Comparison of ENCODE assay signal across 36 cellular contexts in the genomic region with DNA sequence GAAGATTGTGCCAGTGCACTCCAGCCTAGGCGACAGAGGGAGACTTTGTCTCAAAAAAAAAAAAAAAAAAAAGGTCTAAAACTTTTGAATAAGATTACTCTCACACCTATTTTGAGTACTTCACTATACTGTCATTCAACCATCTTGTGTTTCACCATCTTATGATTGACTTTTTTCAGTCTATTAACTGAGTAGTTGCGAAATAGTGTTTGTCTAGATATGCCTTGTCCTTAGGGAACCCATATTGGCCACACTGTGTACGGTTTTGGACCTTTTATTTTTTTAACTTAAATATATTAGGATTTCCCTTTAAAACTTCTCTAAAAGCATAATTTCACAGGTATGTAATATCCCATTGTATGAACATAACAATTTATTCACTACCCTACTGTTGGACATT.
"Had no signal": no experiment of that assay in that cellular context is flagged by ENCODE, and none has a peak within 500 bp of the region (broad histone marks: within the 10 kb centered on the region; RNA-seq: fewer than 3 reads in every experiment).

No MANE protein-coding gene starts in this region.

- H3K36me3 ChIP-seq: adrenal gland, breast epithelium had no signal

- H3K4me1 ChIP-seq: adrenal gland, body of pancreas, breast epithelium had no signal

- H3K4me1 Mint-ChIP-seq: activated B cell treated with CpG ODN at 0.5 μM for 24 hours; activated CD4-positive, alpha-beta T cell treated with anti-CD3 and anti-CD28 coated beads, Interleukin-2, amount 10 ng/mL, durations not matched to agents 24 days and 14 days; activated naive CD8-positive, alpha-beta T cell treated with anti-CD3 and anti-CD28 coated beads for 36 hours had no signal

- FAIRE-seq: astrocyte, colon, TTC549 had no signal

- H3K9me3 Mint-ChIP-seq: activated B cell treated with CpG ODN at 0.5 μM for 24 hours had no signal

- ATAC-seq: activated CD8-positive, alpha-beta T cell treated with anti-CD3 and anti-CD28 coated beads for 36 hours; activated naive CD4-positive, alpha-beta T cell treated with anti-CD3 and anti-CD28 coated beads, Interleukin-2, amount 50 U/mL, for 72 hours; activated T-cell treated with anti-CD3 and anti-CD28 coated beads, Interleukin-2, amount 50 U/mL, for 4 hours; activated T-helper 17 cell treated with anti-CD3 and anti-CD28 coated beads, Interleukin-2, amount 50 U/mL, for 72 hours; body of pancreas had no signal

- H3K27me3 ChIP-seq: adrenal gland, body of pancreas, brain microvascular endothelial cell, breast epithelium had no signal

- H3K27ac ChIP-seq: adrenal gland, body of pancreas, brain microvascular endothelial cell, breast epithelium, VCaP had no signal

- H3K4me3 ChIP-seq: adrenal gland, body of pancreas, breast epithelium had no signal

- H3K9me3 ChIP-seq: adrenal gland, breast epithelium had no signal

- H3K27me3 Mint-ChIP-seq: activated B cell treated with CpG ODN at 0.5 μM for 24 hours; activated CD4-positive, alpha-beta memory T cell treated with anti-CD3 and anti-CD28 coated beads for 36 hours; activated CD4-positive, alpha-beta T cell treated with anti-CD3 and anti-CD28 coated beads, Interleukin-2, amount 10 ng/mL, durations not matched to agents 24 days and 14 days; activated CD8-positive, alpha-beta T cell treated with anti-CD3 and anti-CD28 coated beads for 36 hours; activated naive CD8-positive, alpha-beta T cell treated with anti-CD3 and anti-CD28 coated beads for 36 hours; activated T-helper 17 cell treated with anti-CD3 and anti-CD28 coated beads, Interleukin-2, amount 50 U/mL, for 72 hours had no signal

- DNase-seq: activated B cell treated with CpG ODN at 0.5 μM for 24 hours; activated CD4-positive, alpha-beta memory T cell treated with anti-CD3 and anti-CD28 coated beads for 36 hours; activated CD4-positive, alpha-beta T cell treated with anti-CD3 and anti-CD28 coated beads for 4 hours; activated CD4-positive, alpha-beta T cell treated with anti-CD3 and anti-CD28 coated beads, Interleukin-2, amount 10 ng/mL, durations not matched to agents 24 days and 14 days; activated CD4-positive, alpha-beta T cell treated with anti-CD3 and anti-CD28 coated beads, Interleukin-2, amount 50 U/mL, for 1 hour; activated CD4-positive, alpha-beta T cell treated with anti-CD3 and anti-CD28 coated beads, Interleukin-2, amount 50 U/mL, for 4 hours; activated CD4-positive, CD25-positive, alpha-beta regulatory T cell treated with anti-CD3 and anti-CD28 coated beads, Interleukin-2, amount 50 U/mL, for 72 hours; activated CD8-positive, alpha-beta memory T cell treated with anti-CD3 and anti-CD28 coated beads, Interleukin-2, amount 50 U/mL, for 4 hours; activated CD8-positive, alpha-beta T cell treated with anti-CD3 and anti-CD28 coated beads for 36 hours; activated effector memory CD4-positive, alpha-beta T cell treated with anti-CD3 and anti-CD28 coated beads, Interleukin-2, amount 50 U/mL, for 16 hours; activated gamma-delta T cell treated with Interleukin-2 at 50 U/mL for 16 hours; activated naive CD4-positive, alpha-beta T cell; activated naive CD4-positive, alpha-beta T cell treated with anti-CD3 and anti-CD28 coated beads for 36 hours; activated naive CD4-positive, alpha-beta T cell treated with anti-CD3 and anti-CD28 coated beads, Interleukin-2, amount 50 U/mL, for 16 hours; activated naive CD8-positive, alpha-beta T cell treated with anti-CD3 and anti-CD28 coated beads for 36 hours; activated T-cell treated with anti-CD3 and anti-CD28 coated beads for 4 hours; activated T-cell treated with anti-CD3 and anti-CD28 coated beads, Interleukin-2, amount 50 U/mL, for 1 hour; activated T-cell treated with anti-CD3 and anti-CD28 coated beads, Interleukin-2, amount 50 U/mL, for 4 hours; adrenal gland; amniotic stem cell; aorta; body of pancreas; brain microvascular endothelial cell; central memory CD4-positive, alpha-beta T cell; T-helper 2 cell; T-helper 9 cell had no signal

- H3K27ac Mint-ChIP-seq: activated B cell treated with CpG ODN at 0.5 μM for 24 hours; activated CD4-positive, alpha-beta memory T cell treated with anti-CD3 and anti-CD28 coated beads for 36 hours; activated CD4-positive, alpha-beta T cell treated with anti-CD3 and anti-CD28 coated beads, Interleukin-2, amount 10 ng/mL, durations not matched to agents 24 days and 14 days; activated CD8-positive, alpha-beta T cell treated with anti-CD3 and anti-CD28 coated beads for 36 hours; activated naive CD4-positive, alpha-beta T cell treated with anti-CD3 and anti-CD28 coated beads for 36 hours; activated naive CD4-positive, alpha-beta T cell treated with anti-CD3 and anti-CD28 coated beads, Interleukin-2, amount 50 U/mL, for 72 hours; activated naive CD8-positive, alpha-beta T cell treated with anti-CD3 and anti-CD28 coated beads for 36 hours; activated T-helper 1 cell treated with anti-CD3 and anti-CD28 coated beads, Interleukin-12 subunit alpha, Interleukin-12 subunit beta, Interleukin-2, Interleukin-4 antibody, amounts not matched to agents 30 ng/mL and 10 ng/mL and 1 ng/mL, durations not matched to agents 14 hours and 24 hours and 36 hours; activated T-helper 17 cell treated with anti-CD3 and anti-CD28 coated beads, Interleukin-2, amount 50 U/mL, for 72 hours; T-helper 1 cell treated with Interleukin-12 subunit alpha and Interleukin-12 subunit beta and Interleukin-4 antibody, amounts not matched to agents 30 μg/mL and 1 μg/mL, for 36 hours; T-helper 2 cell treated with Interferon-gamma antibody and Interleukin-4, amounts not matched to agents 5 μg/mL and 100 μg/mL, for 36 hours had no signal

- H3K4me3 Mint-ChIP-seq: activated B cell treated with CpG ODN at 0.5 μM for 24 hours; activated CD4-positive, alpha-beta memory T cell treated with anti-CD3 and anti-CD28 coated beads for 36 hours; activated CD4-positive, alpha-beta T cell treated with anti-CD3 and anti-CD28 coated beads, Interleukin-2, amount 10 ng/mL, durations not matched to agents 24 days and 14 days; activated CD8-positive, alpha-beta T cell treated with anti-CD3 and anti-CD28 coated beads for 36 hours; activated naive CD4-positive, alpha-beta T cell treated with anti-CD3 and anti-CD28 coated beads for 36 hours; activated naive CD8-positive, alpha-beta T cell treated with anti-CD3 and anti-CD28 coated beads for 36 hours; activated T-cell treated with anti-CD3 and anti-CD28 coated beads, Interleukin-2, amount 50 U/mL, for 4 hours; activated T-helper 1 cell treated with anti-CD3 and anti-CD28 coated beads, Interleukin-12 subunit alpha, Interleukin-12 subunit beta, Interleukin-2, Interleukin-4 antibody, amounts not matched to agents 30 ng/mL and 10 ng/mL and 1 ng/mL, durations not matched to agents 14 hours and 24 hours and 36 hours; activated T-helper 17 cell treated with anti-CD3 and anti-CD28 coated beads, Interleukin-2, amount 50 U/mL, for 72 hours; T-helper 1 cell treated with Interleukin-12 subunit alpha and Interleukin-12 subunit beta and Interleukin-4 antibody, amounts not matched to agents 30 μg/mL and 1 μg/mL, for 36 hours; T-helper 2 cell treated with Interferon-gamma antibody and Interleukin-4, amounts not matched to agents 5 μg/mL and 100 μg/mL, for 36 hours had no signal
